Comparison of ENCODE assay signal across 1 cellular context in genomic region chr15:66255293-66255676, GRCh38.
A peak's percentile ranks its signal among the peaks of the same experiment; 100 is the strongest.
TF ChIP-seq lines count a peak whose summit lies in the region.

No MANE protein-coding gene starts in this region.

TF ChIP-seq in H1, 55 proteins besides CTCF, POLR2A, EP300 and RAD21:
- TF ChIP-seq JUN (IDR thresholded peaks at IDR 0.05; ENCODE audit: low read depth, low read length) (no peak), E2F6 (IDR thresholded peaks at IDR 0.05) (no peak), CBX8 (IDR thresholded peaks at IDR 0.05; ENCODE audit: borderline replicate concordance, low read depth, low read length) (no peak), HDAC2 (IDR thresholded peaks at IDR 0.05; ENCODE audit: borderline replicate concordance in 1 of 2, low read depth in 2 of 2, low read length in 2 of 2) (no peak), RFX5 (IDR thresholded peaks at IDR 0.05; ENCODE audit: borderline replicate concordance, low read depth, low read length) (no peak), PHF8 (conservative IDR thresholded peaks at IDR 0.05; ENCODE audit: low read depth, low read length) (no peak), RNF2 (IDR thresholded peaks at IDR 0.05; ENCODE audit: borderline replicate concordance, low read depth, low read length, missing control alignments, poor library complexity, severe bottlenecking) (peak; percentile 17), EZH2 (IDR thresholded peaks at IDR 0.05; ENCODE audit: low read depth, low read length, severe bottlenecking) (peak; percentile 20), KDM1A (IDR thresholded peaks at IDR 0.05; ENCODE audit: borderline replicate concordance, low read length) (no peak), TAF1 (IDR thresholded peaks at IDR 0.05; ENCODE audit: low read depth, low read length) (no peak), BACH1 (IDR thresholded peaks at IDR 0.05; ENCODE audit: low read length) (no peak), MAX (IDR thresholded peaks at IDR 0.05) (no peak), NRF1 (IDR thresholded peaks at IDR 0.05; ENCODE audit: low read depth, low read length) (no peak), HDAC6 (IDR thresholded peaks at IDR 0.05; ENCODE audit: low read depth, low read length) (no peak), SUZ12 (IDR thresholded peaks at IDR 0.05; ENCODE audit: low read length) (0 out of 2 replicates have a peak, but pooled peaks have one; percentile 0), SRF (IDR thresholded peaks at IDR 0.05; ENCODE audit: low read depth, low read length) (no peak), ATF3 (IDR thresholded peaks at IDR 0.05; ENCODE audit: insufficient read depth, low read depth, low read length) (no peak), SIRT6 (IDR thresholded peaks at IDR 0.05; ENCODE audit: low read length) (no peak), KDM4A (IDR thresholded peaks at IDR 0.05; ENCODE audit: low read depth, low read length, severe bottlenecking) (no peak)
TF ChIP-seq in H1: peak in this region for 3.
